8 cellular contexts compared by ENCODE assay signal in the genomic region with DNA sequence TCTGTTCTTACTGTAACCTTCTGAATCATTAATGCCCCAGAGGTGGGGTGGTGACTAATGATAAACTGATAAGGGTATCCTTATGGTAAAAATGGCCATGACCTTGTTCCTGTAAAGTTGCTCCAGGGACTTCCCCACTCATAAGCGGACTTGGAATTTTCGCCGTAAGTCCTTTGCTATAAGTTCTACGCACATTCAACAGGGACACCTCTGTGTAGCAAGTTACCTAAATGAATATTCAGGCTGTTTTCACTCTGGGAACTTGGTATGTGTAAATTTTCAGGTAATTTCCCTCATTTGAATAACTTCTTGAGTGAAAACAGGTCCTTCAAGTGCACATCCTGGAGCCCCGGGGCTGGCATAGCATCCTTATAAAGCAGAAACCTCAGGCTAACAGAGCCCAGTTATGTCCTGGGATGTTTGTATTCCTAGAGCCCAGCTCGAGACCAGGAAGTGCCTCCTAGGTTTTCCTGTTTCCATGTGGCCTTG. TPM values are rescaled to one million over a fixed set of nuclear protein-coding genes. Genes with fewer than 3 reads are reported as not detected.
A peak's percentile ranks its signal among the peaks of the same experiment; 100 is the strongest.
DNase-seq lines count a peak whose midpoint lies in the region; ATAC-seq lines count a peak whose summit lies in the region.

No MANE protein-coding gene starts in this region.

- H3K4me3 Mint-ChIP-seq in activated CD4-positive, alpha-beta memory T cell treated with anti-CD3 and anti-CD28 coated beads for 36 hours, result peak overlapping the region; percentile 72

- H3K36me3 Mint-ChIP-seq in activated CD4-positive, alpha-beta memory T cell treated with anti-CD3 and anti-CD28 coated beads for 36 hours, result peaks cover 2% of the 10 kb centered on the region

- intact Hi-C loops in activated CD4-positive, alpha-beta memory T cell treated with anti-CD3 and anti-CD28 coated beads for 36 hours (cut with micrococcal nuclease), result loop anchor here (1.0 to 5.0 kb wide), 7 partner anchors 21 to 356 kb away; partner anchors contain the start of gene MFF

- H3K4me1 Mint-ChIP-seq in activated CD4-positive, alpha-beta memory T cell treated with anti-CD3 and anti-CD28 coated beads for 36 hours (ENCODE audit: low read depth), result peaks cover 82% of the 10 kb centered on the region

- peak overlapping the region; percentile 99 for H3K27ac Mint-ChIP-seq in activated CD4-positive, alpha-beta memory T cell treated with anti-CD3 and anti-CD28 coated beads for 36 hours

- CTCF ChIA-PET in activated CD4-positive, alpha-beta memory T cell treated with anti-CD3 and anti-CD28 coated beads for 36 hours (lab: Charles Lee), result interaction anchor here (0.7 to 2.7 kb wide), 5 partner anchors 9 to 56 kb away, joined by 3 to 17 read pairs (median 4); no protein-coding TSS in a partner anchor

- POLR2A ChIA-PET in activated CD4-positive, alpha-beta memory T cell treated with anti-CD3 and anti-CD28 coated beads for 36 hours (lab: Charles Lee), result interaction anchor here (0.8 to 4.0 kb wide), 3 partner anchors 11 to 55 kb away, joined by 3 to 22 read pairs (median 3); no protein-coding TSS in a partner anchor

- no peaks in the 10 kb centered on the region for H3K9me3 Mint-ChIP-seq in activated CD4-positive, alpha-beta memory T cell treated with anti-CD3 and anti-CD28 coated beads for 36 hours

- peak; percentile 71 for ATAC-seq in HG02870 (IDR thresholded peaks at IDR 0.05; ENCODE audit: unreplicated experiment)

- no peaks in the 10 kb centered on the region for H3K27me3 Mint-ChIP-seq in activated CD4-positive, alpha-beta memory T cell treated with anti-CD3 and anti-CD28 coated beads for 36 hours

- peak; percentile 62 for DNase-seq in stimulated activated CD4-positive, alpha-beta T cell treated with anti-CD3 and anti-CD28 coated beads, Interleukin-15, amount 100 ng/mL, for 24 hours
- DNase-seq in stimulated activated CD4-positive, alpha-beta T cell treated with anti-CD3 and anti-CD28 coated beads, Interleukin-4, amount 100 ng/mL, for 4 hours, result no peak
- DNase-seq in activated CD4-positive, alpha-beta memory T cell treated with anti-CD3 and anti-CD28 coated beads for 36 hours, result peak; percentile 66
- DNase-seq in NCI-H146 (lab: John Stamatoyannopoulos, UW) (no peak), NCI-H187 (lab: John Stamatoyannopoulos, UW) (no peak), NCI-H128 (lab: John Stamatoyannopoulos, UW; ENCODE audit: unreplicated experiment) (no peak), dermis blood vessel endothelial cell (no peak)

RNA-seq across cellular contexts. Expression of gene AGFG1, which starts 9.4 kb away (rescaled TPM):
- 100 to 1,000 TPM; 119 to 127 TPM for total RNA-seq in activated CD4-positive, alpha-beta memory T cell treated with anti-CD3 and anti-CD28 coated beads for 36 hours
- total RNA-seq in dermis blood vessel endothelial cell, result 45.9 and 74.0 TPM in 2 replicates

Comparison
In these comparisons a context has a peak if more than half of its experiments do, and no peak if none do; other contexts are left out.
1. DNase-seq: peak in stimulated activated CD4-positive, alpha-beta T cell treated with anti-CD3 and anti-CD28 coated beads, Interleukin-15, amount 100 ng/mL, for 24 hours (single experiment) and activated CD4-positive, alpha-beta memory T cell treated with anti-CD3 and anti-CD28 coated beads for 36 hours (single experiment); none in stimulated activated CD4-positive, alpha-beta T cell treated with anti-CD3 and anti-CD28 coated beads, Interleukin-4, amount 100 ng/mL, for 4 hours (0 of 2), NCI-H146 (single experiment), NCI-H187 (0 of 2), NCI-H128 (single experiment) and dermis blood vessel endothelial cell (single experiment).